In the genomic region with DNA sequence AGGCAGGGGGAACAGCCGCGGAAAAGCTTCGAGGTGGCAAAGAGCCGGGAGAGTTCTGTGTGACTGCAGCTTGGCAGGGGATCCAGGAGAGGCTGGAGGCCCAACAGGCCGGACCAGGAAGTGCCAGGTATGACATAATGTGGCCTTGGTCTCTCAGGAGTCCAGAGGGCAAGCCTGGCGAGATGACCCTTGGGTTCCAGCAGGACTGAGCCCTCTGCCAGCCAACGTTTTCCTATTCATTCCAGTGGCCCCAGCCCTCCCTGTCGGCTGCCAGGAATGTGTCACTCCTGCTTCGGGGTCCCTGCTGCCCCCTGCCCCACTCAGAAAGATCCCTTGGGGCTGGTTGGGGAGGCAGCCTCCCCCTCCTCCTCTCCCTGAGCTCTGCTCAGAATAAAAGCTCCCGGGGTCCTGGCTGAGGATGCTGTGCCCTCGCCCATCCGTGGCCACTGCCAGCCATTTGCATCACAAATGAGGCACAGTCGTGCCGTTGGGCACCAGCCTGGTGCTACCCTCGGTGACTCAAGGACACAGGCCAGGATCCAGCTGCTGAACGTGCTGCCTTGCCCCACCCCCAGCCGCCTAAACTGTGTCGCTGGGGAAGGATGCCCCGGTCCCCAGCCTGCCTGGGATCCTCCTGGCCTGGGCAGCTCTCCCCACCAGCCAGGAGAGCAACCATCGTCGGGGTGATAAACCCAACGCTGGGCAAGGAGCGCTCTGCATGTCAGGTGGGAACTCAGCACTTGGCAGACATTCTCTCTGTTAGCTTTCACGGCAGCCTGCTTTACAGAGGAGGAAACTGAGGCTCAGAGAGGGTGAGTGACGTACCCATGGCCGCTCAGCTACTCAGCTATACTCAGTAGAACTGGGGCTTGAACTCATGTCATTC, we compare ENCODE assay signal across 17 cellular contexts. TPM values are rescaled to one million over a fixed set of nuclear protein-coding genes. Genes with fewer than 3 reads are reported as not detected.
DNase-seq lines count a peak whose midpoint lies in the region; ATAC-seq and TF ChIP-seq lines count a peak whose summit lies in the region.
"Had no signal": no experiment of that assay in that cellular context is flagged by ENCODE, and none has a peak within 500 bp of the region (broad histone marks: within the 10 kb centered on the region; RNA-seq: fewer than 3 reads in every experiment).

No MANE protein-coding gene starts in this region.

- WGBS in right cardiac atrium: 63% methylated on average over 26 of the region's 26 CpGs

- no peak overlapping the region for H3K9ac ChIP-seq in OCI-LY1 (ENCODE audit: low read length)

- H3F3A ChIP-seq in DOHH2 (ENCODE audit: control insufficient read depth, insufficient read depth) (peaks cover 13% of the 10 kb centered on the region), OCI-LY1 (ENCODE audit: insufficient read depth, low read length) (no peaks in the 10 kb centered on the region)

- H2AFZ ChIP-seq in OCI-LY1 (ENCODE audit: low read length): no peak overlapping the region

- in situ Hi-C loops in GM13976 (cut with MboI; ENCODE audit: low sequenced_read_pairs, unreplicated experiment): no loop called here

- H3K4me3 ChIP-seq in DOHH2 (ENCODE audit: low read length) (no peak overlapping the region), OCI-LY1 (ENCODE audit: low read depth, low read length, poor library complexity, severe bottlenecking) (no peak overlapping the region), right cardiac atrium (ENCODE audit: low read length) (no peak overlapping the region)

- no peak overlapping the region for H3K27ac ChIP-seq in DOHH2 (ENCODE audit: low read depth, low read length)
- H3K27ac ChIP-seq in OCI-LY1 (ENCODE audit: low read depth, low read length, poor library complexity, severe bottlenecking): peak overlapping the region; percentile 10
- no peak overlapping the region for H3K27ac ChIP-seq in right cardiac atrium (ENCODE audit: low read length)
- H3K27ac ChIP-seq: dorsolateral prefrontal cortex had no signal

- H3K36me3 ChIP-seq in DOHH2 (ENCODE audit: control insufficient read depth, low read length) (no peaks in the 10 kb centered on the region), OCI-LY1 (ENCODE audit: insufficient read depth, low read length) (no peaks in the 10 kb centered on the region)

- H3K27me3 ChIP-seq in DOHH2 (ENCODE audit: control insufficient read depth, low read length): no peaks in the 10 kb centered on the region
- no peaks in the 10 kb centered on the region for H3K27me3 ChIP-seq in OCI-LY1 (ENCODE audit: insufficient read depth, low read length)
- H3K27me3 ChIP-seq in right cardiac atrium (ENCODE audit: control insufficient read depth, insufficient read depth): no peaks in the 10 kb centered on the region

- peaks cover 89% of the 10 kb centered on the region for H3K4me1 ChIP-seq in DOHH2 (ENCODE audit: control insufficient read depth, low read length)
- H3K4me1 ChIP-seq in OCI-LY1 (ENCODE audit: insufficient read depth, low read length, severe bottlenecking): peaks cover 57% of the 10 kb centered on the region
- H3K4me1 ChIP-seq in right cardiac atrium (ENCODE audit: control insufficient read depth, insufficient read depth, low read length): no peaks in the 10 kb centered on the region

- no peak for ATAC-seq in right cardiac atrium
- no peak for ATAC-seq in HG03460 (IDR thresholded peaks at IDR 0.05; ENCODE audit: unreplicated experiment)
- ATAC-seq: T-cell had no signal

- intact Hi-C loops in right cardiac atrium (cut with DNase I): no loop called here

- TF ChIP-seq CTCF in DOHH2 (IDR thresholded peaks at IDR 0.05; ENCODE audit: low read depth, low read length, poor library complexity, severe bottlenecking) (no peak), OCI-LY1 (IDR thresholded peaks at IDR 0.05; ENCODE audit: low read length) (no peak), GM13976 (IDR thresholded peaks at IDR 0.05; ENCODE audit: borderline replicate concordance, control extremely low read depth, extremely low read depth, insufficient read depth, missing control alignments) (no peak)

- DNase-seq in right cardiac atrium (peak in 2 of 3 donors; percentile 47 to 49), pons (ENCODE audit: low spot score) (peak; percentile 42), GM13976 (ENCODE audit: low spot score) (no peak), NCI-H69 (lab: John Stamatoyannopoulos, UW) (no peak), OCI-M2 (lab: John Stamatoyannopoulos, UW; ENCODE audit: unreplicated experiment) (no peak)
- DNase-seq: activated CD4-positive, alpha-beta T cell treated with anti-CD3 and anti-CD28 coated beads, Interleukin-2, amount 50 U/mL, for 48 hours; activated T-cell treated with anti-CD3 and anti-CD28 coated beads, Interleukin-2, amount 50 U/mL, for 24 hours; immature natural killer cell; NCI-H1048; NCI-H2081 treated with DMSO at 0.1 percent for 48 hours; NCI-H748 treated with DMSO at 0.1 percent for 48 hours; stimulated activated CD4-positive, alpha-beta T cell treated with anti-CD3 and anti-CD28 coated beads, Interleukin-4, amount 100 ng/mL, for 24 hours; T-cell had no signal

- H3K4me2 ChIP-seq in DOHH2 (ENCODE audit: low read length): peak overlapping the region; percentile 21; the same call in 1 of the 2 replicates
- peak overlapping the region; percentile 9; the same call in 1 of the 2 replicates for H3K4me2 ChIP-seq in OCI-LY1 (ENCODE audit: low read length)

- H3K9me2 ChIP-seq in DOHH2 (replicated peaks; ENCODE audit: control insufficient read depth, low read length): no peaks in the 10 kb centered on the region
- no peaks in the 10 kb centered on the region for H3K9me2 ChIP-seq in OCI-LY1 (ENCODE audit: low read depth, low read length)

- H3K79me2 ChIP-seq in DOHH2 (ENCODE audit: control insufficient read depth, low read length) (no peaks in the 10 kb centered on the region), OCI-LY1 (ENCODE audit: insufficient read depth, low read length) (no peaks in the 10 kb centered on the region)

- H4K20me1 ChIP-seq in DOHH2 (ENCODE audit: control insufficient read depth, insufficient read depth, low read depth, low read length): no peaks in the 10 kb centered on the region
- no peaks in the 10 kb centered on the region for H4K20me1 ChIP-seq in OCI-LY1 (ENCODE audit: insufficient read depth, low read length)

- H3K9me3 ChIP-seq in DOHH2 (ENCODE audit: control insufficient read depth, insufficient read depth, low read length) (no peaks in the 10 kb centered on the region), OCI-LY1 (ENCODE audit: low read length) (no peaks in the 10 kb centered on the region), right cardiac atrium (ENCODE audit: control insufficient read depth, low read length) (no peaks in the 10 kb centered on the region)

RNA-seq across cellular contexts. Expression of a gene that starts 37.7 kb away (rescaled TPM):
- 100 to 1,000 TPM in 1 of 4 donors, 10 to 100 TPM in 3; 82.6 to 143 (median 94.4) TPM for total RNA-seq in right cardiac atrium
- polyA plus RNA-seq in right cardiac atrium: 182 TPM

Comparison
In these comparisons a context has a peak if more than half of its experiments do, and no peak if none do; other contexts are left out.
1. DNase-seq: peak in right cardiac atrium (2 of 3) and pons (single experiment); none in GM13976 (single experiment), NCI-H69 (single experiment) and OCI-M2 (single experiment).